ENCODE assay signal across 8 cellular contexts in the genomic region with DNA sequence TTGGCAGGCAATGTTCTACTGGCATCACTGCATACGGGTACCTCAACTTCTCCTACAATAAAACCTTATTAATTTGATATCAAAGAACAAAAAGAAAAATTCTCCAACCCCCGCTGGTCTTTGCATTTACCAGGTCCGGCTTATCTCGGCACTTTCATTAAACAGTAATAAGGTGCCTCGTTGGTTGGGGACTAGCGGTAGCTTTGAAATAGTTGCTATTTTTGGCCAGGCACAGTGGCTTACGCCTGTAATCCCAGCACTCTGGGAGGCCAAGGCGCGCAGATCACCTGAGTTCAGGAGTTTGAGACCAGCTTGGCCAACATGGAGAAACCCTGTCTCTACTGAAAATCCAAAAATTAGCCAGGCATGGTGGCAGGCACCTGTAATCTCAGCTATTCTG.
"Had no signal": no experiment of that assay in that cellular context is flagged by ENCODE, and none has a peak within 500 bp of the region (broad histone marks: within the 10 kb centered on the region; RNA-seq: fewer than 3 reads in every experiment).

No MANE protein-coding gene starts in this region.

- H3K4me3 ChIP-seq: GM12878 had no signal

- DNase-seq: GDM1, GF-D8 had no signal

- FAIRE-seq: G401.6, GM12878, GM12891, GM12892, GM18507, GM19239 had no signal

- ATAC-seq: GM12878 had no signal
